In the genomic region with DNA sequence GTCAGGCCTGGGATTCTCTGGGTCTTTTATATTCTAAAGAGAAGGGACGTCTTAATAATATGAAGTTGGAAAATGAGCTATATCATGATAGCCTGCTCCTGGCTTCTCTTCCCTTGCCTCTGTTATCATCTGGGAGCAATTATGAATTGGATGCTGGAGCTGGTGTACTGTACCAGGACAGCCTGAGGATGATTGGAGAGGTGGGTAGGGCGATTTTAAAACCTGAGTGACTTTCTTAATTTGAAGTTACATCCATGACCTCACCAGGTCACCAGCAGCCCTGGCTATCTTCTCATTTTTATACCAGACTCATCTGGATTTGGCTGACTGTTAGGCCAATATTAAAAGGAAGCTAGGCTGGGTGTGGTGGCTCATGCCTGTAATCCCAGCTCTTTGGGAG, we compare ENCODE assay signal across 18 cellular contexts.
A peak's percentile ranks its signal among the peaks of the same experiment; 100 is the strongest.
DNase-seq lines count a peak whose midpoint lies in the region; ATAC-seq and TF ChIP-seq lines count a peak whose summit lies in the region.
"Had no signal": no experiment of that assay in that cellular context is flagged by ENCODE, and none has a peak within 500 bp of the region (broad histone marks: within the 10 kb centered on the region; RNA-seq: fewer than 3 reads in every experiment).

No MANE protein-coding gene starts in this region.

- peak overlapping the region; percentile 23 for H3K9ac ChIP-seq in mesenchymal stem cell (ENCODE audit: low read length)

- DNase-seq in Daoy (ENCODE audit: low read depth) (peak; percentile 74), HL-60 (ENCODE audit: low read depth in 1 of 2, low spot score in 1 of 2) (no peak), mesenchymal stem cell (no peak)
- no peak for DNase-seq in activated effector memory CD4-positive, alpha-beta T cell treated with anti-CD3 and anti-CD28 coated beads, Interleukin-2, amount 50 U/mL, for 16 hours
- no peak for DNase-seq in CD8-positive, alpha-beta T cell
- no peak for DNase-seq in stimulated activated CD4-positive, alpha-beta T cell treated with anti-CD3 and anti-CD28 coated beads, Interleukin-4, amount 100 ng/mL, for 1 hour
- DNase-seq: COR-L47, gastrocnemius medialis, Karpas-422, NCI-H1694, NCI-H446, stomach had no signal

- intact Hi-C loops in CD8-positive, alpha-beta T cell (cut with DNase I, micrococcal nuclease) = no loop called here

- H3K4me1 Mint-ChIP-seq in CD8-positive, alpha-beta T cell (ENCODE audit: low read depth) = no peaks in the 10 kb centered on the region
- H3K4me1 Mint-ChIP-seq: GM23338, nephron had no signal

- H2BK5ac ChIP-seq in mesenchymal stem cell (ENCODE audit: low read depth, low read length, poor library complexity, severe bottlenecking) = peak overlapping the region; percentile 73

- H3K4me2 ChIP-seq in mesenchymal stem cell (ENCODE audit: low read length, poor library complexity, severe bottlenecking) = no peak overlapping the region
- H3K4me2 ChIP-seq: GM23338 had no signal

- H4K91ac ChIP-seq in mesenchymal stem cell (ENCODE audit: low read length) = no peak overlapping the region

- no peak for ATAC-seq in CD8-positive, alpha-beta T cell
- ATAC-seq in GM18870 (IDR thresholded peaks at IDR 0.05; ENCODE audit: unreplicated experiment) = no peak
- ATAC-seq: gastrocnemius medialis, GM23338 had no signal

- no peak overlapping the region for H2BK12ac ChIP-seq in mesenchymal stem cell (ENCODE audit: low read length in 2 of 2)

- peaks cover 9% of the 10 kb centered on the region for H3K4me1 ChIP-seq in mesenchymal stem cell (ENCODE audit: control insufficient read depth, insufficient read depth, low read depth, low read length)
- H3K4me1 ChIP-seq in CD8-positive, alpha-beta T cell (ENCODE audit: insufficient read depth, low read length) = no peaks in the 10 kb centered on the region
- H3K4me1 ChIP-seq: gastrocnemius medialis, stomach, vagina had no signal

- 38% methylated on average over 1 of the region's 2 CpGs for WGBS in mesenchymal stem cell

- peak overlapping the region in 1 of 2 experiments; percentile 33 for H3K18ac ChIP-seq in mesenchymal stem cell (ENCODE audit: low read depth in 1 of 2, low read length in 2 of 2)

- H3K27me3 Mint-ChIP-seq in CD8-positive, alpha-beta T cell (ENCODE audit: low read depth) = no peaks in the 10 kb centered on the region
- H3K27me3 Mint-ChIP-seq: memory B cell had no signal

- CTCF ChIA-PET in CD8-positive, alpha-beta T cell (lab: Charles Lee) = interaction anchor here (2.3 kb wide), 1 partner anchor 16 kb away, joined by 11 read pairs; no protein-coding TSS in a partner anchor

- POLR2A ChIA-PET in CD8-positive, alpha-beta T cell (lab: Charles Lee) = no interaction called here

- H3K27ac Mint-ChIP-seq in CD8-positive, alpha-beta T cell = no peak overlapping the region
- H3K27ac Mint-ChIP-seq: GM23338, memory B cell, nephron had no signal

- no peak overlapping the region for H4K8ac ChIP-seq in mesenchymal stem cell (ENCODE audit: low read length)

- no peak overlapping the region for H3K14ac ChIP-seq in mesenchymal stem cell (ENCODE audit: low read length in 2 of 2)

- H3K9me3 ChIP-seq in mesenchymal stem cell (ENCODE audit: control insufficient read depth, low read length) = no peaks in the 10 kb centered on the region
- H3K9me3 ChIP-seq in CD8-positive, alpha-beta T cell (ENCODE audit: low read length) = no peaks in the 10 kb centered on the region
- H3K9me3 ChIP-seq: gastrocnemius medialis, stomach, vagina had no signal

- no peak for TF ChIP-seq CTCF in HL-60 (IDR thresholded peaks at IDR 0.05; ENCODE audit: insufficient read depth, low read length)
- TF ChIP-seq CTCF in VCaP (conservative IDR thresholded peaks at IDR 0.05) = no peak
- TF ChIP-seq CTCF in CD8-positive, alpha-beta T cell (IDR thresholded peaks at IDR 0.05) = no peak

- no peaks in the 10 kb centered on the region for H3K36me3 ChIP-seq in mesenchymal stem cell (ENCODE audit: control insufficient read depth in 1 of 2, insufficient read depth in 2 of 2, low read depth in 1 of 2, low read length in 2 of 2)
- no peaks in the 10 kb centered on the region for H3K36me3 ChIP-seq in CD8-positive, alpha-beta T cell (ENCODE audit: insufficient read depth, low read length)
- H3K36me3 ChIP-seq: gastrocnemius medialis, stomach, vagina had no signal

- peak overlapping the region; percentile 41 for H3K27ac ChIP-seq in HL-60 (replicated peaks)
- H3K27ac ChIP-seq in VCaP = peak overlapping the region; percentile 78
- H3K27ac ChIP-seq in mesenchymal stem cell (ENCODE audit: low read length, poor library complexity, severe bottlenecking) = peak overlapping the region; percentile 72
- no peak overlapping the region for H3K27ac ChIP-seq in CD8-positive, alpha-beta T cell (ENCODE audit: low read depth, low read length)
- H3K27ac ChIP-seq: gastrocnemius medialis, stomach, vagina had no signal

- no peaks in the 10 kb centered on the region for H3K36me3 Mint-ChIP-seq in CD8-positive, alpha-beta T cell
- H3K36me3 Mint-ChIP-seq: memory B cell had no signal

- no peak overlapping the region for H3K23ac ChIP-seq in mesenchymal stem cell (ENCODE audit: low read length in 2 of 2)

- H3K79me1 ChIP-seq in mesenchymal stem cell (replicated peaks; ENCODE audit: low read length, poor library complexity, severe bottlenecking) = no peaks in the 10 kb centered on the region

- H3K4ac ChIP-seq in mesenchymal stem cell (ENCODE audit: low read depth in 1 of 2, low read length in 2 of 2) = no peak overlapping the region

- H3K9me3 Mint-ChIP-seq in CD8-positive, alpha-beta T cell = no peaks in the 10 kb centered on the region
- H3K9me3 Mint-ChIP-seq: GM23338, memory B cell, nephron had no signal

- peak overlapping the region; percentile 33 for H2AK5ac ChIP-seq in mesenchymal stem cell (ENCODE audit: low read length, severe bottlenecking)

- H2BK15ac ChIP-seq in mesenchymal stem cell (ENCODE audit: low read depth, poor library complexity, severe bottlenecking) = no peak overlapping the region

- H3K27me3 ChIP-seq in HL-60 (ENCODE audit: insufficient read depth, poor library complexity, severe bottlenecking) (no peaks in the 10 kb centered on the region), mesenchymal stem cell (ENCODE audit: control insufficient read depth in 1 of 2, insufficient read depth in 1 of 2, low read length in 2 of 2) (no peaks in the 10 kb centered on the region)
- no peaks in the 10 kb centered on the region for H3K27me3 ChIP-seq in CD8-positive, alpha-beta T cell (ENCODE audit: insufficient read depth, low read length)
- H3K27me3 ChIP-seq: gastrocnemius medialis, stomach, vagina had no signal

- peak overlapping the region; percentile 19 for H2BK120ac ChIP-seq in mesenchymal stem cell (ENCODE audit: low read depth, low read length)

- no peak overlapping the region for H3K4me3 ChIP-seq in HL-60 (replicated peaks; ENCODE audit: insufficient read depth, low read length)
- H3K4me3 ChIP-seq in mesenchymal stem cell (ENCODE audit: insufficient read depth in 1 of 2, low read depth in 1 of 2, low read length in 2 of 2) = no peak overlapping the region
- no peak overlapping the region for H3K4me3 ChIP-seq in CD8-positive, alpha-beta T cell (ENCODE audit: low read depth, low read length)
- H3K4me3 ChIP-seq: gastrocnemius medialis, GM23338, stomach, vagina had no signal

- H3K4me3 Mint-ChIP-seq in CD8-positive, alpha-beta T cell = no peak overlapping the region
- H3K4me3 Mint-ChIP-seq: GM23338, memory B cell, nephron had no signal

- H2AFZ ChIP-seq in mesenchymal stem cell (ENCODE audit: low read depth, low read length) = no peak overlapping the region
- H2AFZ ChIP-seq: GM23338 had no signal
